In genomic region chr9:133327834-133328484, GRCh38 we compare ENCODE assay signal across 27 cellular contexts. TPM values are rescaled to one million over a fixed set of nuclear protein-coding genes. Genes with fewer than 3 reads are reported as not detected.
DNase-seq lines count a peak whose midpoint lies in the region; ATAC-seq, FAIRE-seq and TF ChIP-seq lines count a peak whose summit lies in the region.
"Had no signal": no experiment of that assay in that cellular context is flagged by ENCODE, and none has a peak within 500 bp of the region (broad histone marks: within the 10 kb centered on the region; RNA-seq: fewer than 3 reads in every experiment).

No MANE protein-coding gene starts in this region.

- H3K4me1 ChIP-seq in left ventricle myocardium inferior (peaks cover 6% of the 10 kb centered on the region), kidney (ENCODE audit: control insufficient read depth in 1 of 2, insufficient read depth in 1 of 2, low read depth in 1 of 2, low read length in 2 of 2) (peaks cover 0 to 3% of the 10 kb centered on the region in 2 donors)
- H3K4me1 ChIP-seq: BLaER1, esophagus muscularis mucosa had no signal

- no peaks in the 10 kb centered on the region for H3K9me3 Mint-ChIP-seq in natural killer cell treated with Interleukin-12 subunit alpha and Interleukin-12 subunit beta and Interleukin-15 and Interleukin-18, amount 100 ng/mL, for 72 hours
- H3K9me3 Mint-ChIP-seq: effector memory CD8-positive, alpha-beta T cell; immature natural killer cell; natural killer cell had no signal

- no peak overlapping the region for H3K9ac ChIP-seq in kidney (ENCODE audit: low read length in 2 of 2)
- H3K9ac ChIP-seq: BLaER1, KMS-11 had no signal

- H3K27me3 ChIP-seq in left ventricle myocardium inferior (ENCODE audit: low read depth), result no peaks in the 10 kb centered on the region
- H3K27me3 ChIP-seq: BLaER1, esophagus muscularis mucosa, gastroesophageal sphincter, vagina had no signal

- no peak overlapping the region for H3K4me3 Mint-ChIP-seq in natural killer cell treated with Interleukin-12 subunit alpha and Interleukin-12 subunit beta and Interleukin-15 and Interleukin-18, amount 100 ng/mL, for 72 hours
- H3K4me3 Mint-ChIP-seq: effector memory CD8-positive, alpha-beta T cell; immature natural killer cell; natural killer cell; stimulated activated memory B cell treated with anti-CD40 and anti-IgM and Interleukin-4, amounts not matched to agents 10 μg/mL and 1 μg/mL and 100 μg/mL, for 72 hours had no signal

- H3K27me3 Mint-ChIP-seq in natural killer cell treated with Interleukin-12 subunit alpha and Interleukin-12 subunit beta and Interleukin-15 and Interleukin-18, amount 100 ng/mL, for 72 hours, result no peaks in the 10 kb centered on the region
- H3K27me3 Mint-ChIP-seq: effector memory CD8-positive, alpha-beta T cell had no signal

- intact Hi-C loops in cardiac septum (cut with DNase I) (no loop called here), left ventricle myocardium inferior (cut with micrococcal nuclease) (loop anchor here (10.0 kb wide), 1 partner anchor 143 kb away; no protein-coding TSS in a partner anchor), kidney (cut with DNase I) (no loop called here)

- ATAC-seq in GM19467 (IDR thresholded peaks at IDR 0.05; ENCODE audit: unreplicated experiment) (no peak), GM19351 (IDR thresholded peaks at IDR 0.05; ENCODE audit: unreplicated experiment) (no peak)
- no peak for ATAC-seq in natural killer cell treated with Interleukin-12 subunit alpha and Interleukin-12 subunit beta and Interleukin-15 and Interleukin-18, amount 100 ng/mL, for 72 hours
- ATAC-seq: effector memory CD8-positive, alpha-beta T cell; gastroesophageal sphincter; left ventricle myocardium superior; natural killer cell; stimulated activated memory B cell treated with anti-CD40 and anti-IgM and Interleukin-4, amounts not matched to agents 10 μg/mL and 1 μg/mL and 100 μg/mL, for 72 hours had no signal

- no peak overlapping the region for H3K27ac Mint-ChIP-seq in natural killer cell treated with Interleukin-12 subunit alpha and Interleukin-12 subunit beta and Interleukin-15 and Interleukin-18, amount 100 ng/mL, for 72 hours
- H3K27ac Mint-ChIP-seq: effector memory CD8-positive, alpha-beta T cell; natural killer cell; stimulated activated memory B cell treated with anti-CD40 and anti-IgM and Interleukin-4, amounts not matched to agents 10 μg/mL and 1 μg/mL and 100 μg/mL, for 72 hours had no signal

- peaks cover 27% of the 10 kb centered on the region for H3K36me3 ChIP-seq in left ventricle myocardium inferior
- H3K36me3 ChIP-seq in kidney (ENCODE audit: control insufficient read depth in 1 of 2, insufficient read depth in 2 of 2, low read length in 2 of 2), result peaks cover 9 to 10% of the 10 kb centered on the region in 2 donors

- peaks cover 5% of the 10 kb centered on the region for H3K36me3 Mint-ChIP-seq in natural killer cell treated with Interleukin-12 subunit alpha and Interleukin-12 subunit beta and Interleukin-15 and Interleukin-18, amount 100 ng/mL, for 72 hours

- H3K4me3 ChIP-seq in left ventricle myocardium inferior (no peak overlapping the region), kidney (ENCODE audit: low read length in 2 of 2) (no peak overlapping the region)
- H3K4me3 ChIP-seq: BLaER1, coronary artery, esophagus muscularis mucosa, gastroesophageal sphincter, smooth muscle cell, vagina had no signal

- H3K27ac ChIP-seq in left ventricle myocardium inferior (replicated peaks), result no peak overlapping the region
- no peak overlapping the region for H3K27ac ChIP-seq in kidney (ENCODE audit: low read depth in 2 of 2, low read length in 2 of 2)
- H3K27ac ChIP-seq: BLaER1, coronary artery, esophagus muscularis mucosa, gastroesophageal sphincter, KMS-11, vagina, VCaP had no signal

- peaks cover 3 to 6% of the 10 kb centered on the region in 2 donors for H3K4me1 Mint-ChIP-seq in natural killer cell treated with Interleukin-12 subunit alpha and Interleukin-12 subunit beta and Interleukin-15 and Interleukin-18, amount 100 ng/mL, for 72 hours (ENCODE audit: low read depth in 2 of 2)

- DNase-seq in cardiac septum (ENCODE audit: low spot score), result peak; percentile 39
- no peak for DNase-seq in left ventricle myocardium inferior
- DNase-seq in kidney, result peak; percentile 41
- DNase-seq in natural killer cell treated with Interleukin-12 subunit alpha and Interleukin-12 subunit beta and Interleukin-15 and Interleukin-18, amount 100 ng/mL, for 72 hours (ENCODE audit: low spot score), result no peak
- DNase-seq: activated gamma-delta T cell; COR-L47; effector memory CD8-positive, alpha-beta T cell; hippocampal formation; immature natural killer cell; left ventricle myocardium superior; midbrain; natural killer cell; NCI-H1436 treated with DMSO at 0.1 percent for 48 hours; OCI-M1; stimulated activated CD4-positive, alpha-beta T cell treated with anti-CD3 and anti-CD28 coated beads, Interleukin-2, amount 100 ng/mL, for 48 hours had no signal

- FAIRE-seq in kidney (lab: Jason Lieb, UNC), result no peak
- FAIRE-seq: H54 had no signal

- no peak for TF ChIP-seq CTCF in left ventricle myocardium inferior (IDR thresholded peaks at IDR 0.05; ENCODE audit: borderline replicate concordance)
- no peak for TF ChIP-seq CTCF in kidney (IDR thresholded peaks at IDR 0.05; ENCODE audit: borderline replicate concordance, extremely low read depth, insufficient read depth)

- H3K9me3 ChIP-seq in left ventricle myocardium inferior (replicated peaks) (no peaks in the 10 kb centered on the region), kidney (ENCODE audit: control insufficient read depth in 1 of 2, low read length in 2 of 2) (no peaks in the 10 kb centered on the region)
- H3K9me3 ChIP-seq: esophagus muscularis mucosa, gastroesophageal sphincter, vagina had no signal

RNA-seq across cellular contexts. Expression of gene SURF6, which starts 8.0 kb away (rescaled TPM):
- 14.2 TPM for total RNA-seq in cardiac septum
- total RNA-seq in left ventricle myocardium inferior, result 11.6 TPM
- total RNA-seq in kidney, result 17.3 TPM
- 16.8 TPM for polyA plus RNA-seq in kidney (ENCODE audit: insufficient read depth, low read depth, low replicate concordance)
- 10 to 100 TPM; 11.5 to 23.9 TPM for total RNA-seq in natural killer cell treated with Interleukin-12 subunit alpha and Interleukin-12 subunit beta and Interleukin-15 and Interleukin-18, amount 100 ng/mL, for 72 hours

RNA-seq across cellular contexts. Expression of gene MED22, which starts 20.0 kb away (rescaled TPM):
- 20.2 TPM for total RNA-seq in cardiac septum
- total RNA-seq in left ventricle myocardium inferior, result 18.4 TPM
- 32.7 TPM for total RNA-seq in kidney
- polyA plus RNA-seq in kidney (ENCODE audit: insufficient read depth, low read depth, low replicate concordance), result 24.6 TPM
- total RNA-seq in natural killer cell treated with Interleukin-12 subunit alpha and Interleukin-12 subunit beta and Interleukin-15 and Interleukin-18, amount 100 ng/mL, for 72 hours, result 10 to 100 TPM; 34.8 to 43.3 TPM

RNA-seq across cellular contexts. Expression of gene RPL7A, which starts 20.1 kb away (rescaled TPM):
- 761 TPM for total RNA-seq in cardiac septum
- total RNA-seq in left ventricle myocardium inferior, result 859 TPM
- total RNA-seq in kidney, result 1,502 TPM
- polyA plus RNA-seq in kidney (ENCODE audit: insufficient read depth, low read depth, low replicate concordance), result 2,097 TPM
- total RNA-seq in natural killer cell treated with Interleukin-12 subunit alpha and Interleukin-12 subunit beta and Interleukin-15 and Interleukin-18, amount 100 ng/mL, for 72 hours, result 1,000 to 10,000 TPM; 1,580 to 1,944 TPM

RNA-seq across cellular contexts. Expression of gene SURF1, which starts 28.3 kb away (rescaled TPM):
- total RNA-seq in cardiac septum, result 58.7 TPM
- total RNA-seq in left ventricle myocardium inferior, result 60.7 TPM
- total RNA-seq in kidney, result 45.0 TPM
- 165 TPM for polyA plus RNA-seq in kidney (ENCODE audit: insufficient read depth, low read depth, low replicate concordance)
- total RNA-seq in natural killer cell treated with Interleukin-12 subunit alpha and Interleukin-12 subunit beta and Interleukin-15 and Interleukin-18, amount 100 ng/mL, for 72 hours, result 10 to 100 TPM; 26.0 to 28.4 TPM

RNA-seq across cellular contexts. Expression of gene SURF2, which starts 28.4 kb away (rescaled TPM):
- 12.5 TPM for total RNA-seq in cardiac septum
- 17.4 TPM for total RNA-seq in left ventricle myocardium inferior
- total RNA-seq in kidney, result 23.5 TPM
- 61.2 TPM for polyA plus RNA-seq in kidney (ENCODE audit: insufficient read depth, low read depth, low replicate concordance)
- total RNA-seq in natural killer cell treated with Interleukin-12 subunit alpha and Interleukin-12 subunit beta and Interleukin-15 and Interleukin-18, amount 100 ng/mL, for 72 hours, result 10 to 100 TPM; 15.2 to 21.6 TPM

Comparison
In these comparisons a context has a peak if more than half of its experiments do, and no peak if none do; other contexts are left out.
1. DNase-seq: peak in cardiac septum (single experiment) and kidney (single experiment); none in left ventricle myocardium inferior (single experiment) and natural killer cell treated with Interleukin-12 subunit alpha and Interleukin-12 subunit beta and Interleukin-15 and Interleukin-18, amount 100 ng/mL, for 72 hours (single experiment).